ENCODE assay signal across 9 cellular contexts in genomic region chr9:96027271-96028131, GRCh38.
DNase-seq lines count a peak whose midpoint lies in the region; ATAC-seq and TF ChIP-seq lines count a peak whose summit lies in the region.
"Had no signal": no experiment of that assay in that cellular context is flagged by ENCODE, and none has a peak within 500 bp of the region (broad histone marks: within the 10 kb centered on the region; RNA-seq: fewer than 3 reads in every experiment).

No MANE protein-coding gene starts in this region.

- CTCF ChIA-PET in MCF 10A (lab: Yijun Ruan, JAX), result no interaction called here

- H3K27me3 Mint-ChIP-seq in MCF 10A (ENCODE audit: insufficient read depth, unreplicated experiment) (peaks cover 42% of the 10 kb centered on the region), nephron (ENCODE audit: low read depth) (peaks cover 79% of the 10 kb centered on the region)

- H3K4me1 ChIP-seq in breast epithelium (no peaks in the 10 kb centered on the region), vagina (peaks cover 29% of the 10 kb centered on the region)

- BruUV-seq in MCF 10A (replicated peaks; lab: Mats Ljungman, UMichigan), result no TSS peak

- H3K4me3 ChIP-seq in breast epithelium (peak overlapping the region; percentile 31 to 61 (median 36)), fibroblast of pulmonary artery (replicated peaks; ENCODE audit: low read depth, low read length) (peak overlapping the region; percentile 17), vagina (peak overlapping the region; percentile 36 to 39)

- TF ChIP-seq POLR2A in breast epithelium (IDR thresholded peaks at IDR 0.05) (no peak), vagina (IDR thresholded peaks at IDR 0.05) (no peak)

- no peaks in the 10 kb centered on the region for H3K36me3 ChIP-seq in breast epithelium
- no peaks in the 10 kb centered on the region for H3K36me3 ChIP-seq in vagina
- H3K36me3 ChIP-seq: BE2C had no signal

- peaks cover 9% of the 10 kb centered on the region for H3K9me3 Mint-ChIP-seq in MCF 10A (ENCODE audit: unreplicated experiment)
- H3K9me3 Mint-ChIP-seq in nephron, result no peaks in the 10 kb centered on the region

- peaks cover 0 to 12% of the 10 kb centered on the region in 2 donors for H3K27me3 ChIP-seq in breast epithelium
- no peaks in the 10 kb centered on the region for H3K27me3 ChIP-seq in vagina
- H3K27me3 ChIP-seq: BE2C had no signal

- POLR2A ChIA-PET in MCF 10A (lab: Yijun Ruan, JAX), result no interaction called here

- no peak for ATAC-seq in HG03442 (IDR thresholded peaks at IDR 0.05; ENCODE audit: unreplicated experiment)
- no peak for ATAC-seq in GM18520 (IDR thresholded peaks at IDR 0.05; ENCODE audit: unreplicated experiment)

- no peak for DNase-seq in breast epithelium (ENCODE audit: low spot score in 2 of 2)
- DNase-seq in MCF 10A (ENCODE audit: unreplicated experiment), result no peak
- no peak for DNase-seq in fibroblast of pulmonary artery (ENCODE audit: low read depth)
- no peak for DNase-seq in vagina (ENCODE audit: extremely low spot score in 2 of 2)
- DNase-seq in NCI-H1048 (lab: John Stamatoyannopoulos, UW), result no peak
- DNase-seq: BE2C had no signal

- no peaks in the 10 kb centered on the region for H3K9me3 ChIP-seq in breast epithelium
- no peaks in the 10 kb centered on the region for H3K9me3 ChIP-seq in vagina
- H3K9me3 ChIP-seq: BE2C had no signal

- H3K4me1 Mint-ChIP-seq in MCF 10A (ENCODE audit: insufficient read depth, unreplicated experiment), result no peaks in the 10 kb centered on the region
- peaks cover 35% of the 10 kb centered on the region for H3K4me1 Mint-ChIP-seq in nephron

- intact Hi-C loops in breast epithelium (cut with DNase I; ENCODE audit: low total_unique reads) (no loop called here), MCF 10A (cut with micrococcal nuclease) (no loop called here), vagina (cut with DNase I) (no loop called here)

- TF ChIP-seq CTCF in breast epithelium (IDR thresholded peaks at IDR 0.05), result no peak
- TF ChIP-seq CTCF in MCF 10A (IDR thresholded peaks at IDR 0.05; ENCODE audit: unreplicated experiment), result no peak
- no peak for TF ChIP-seq CTCF in fibroblast of pulmonary artery (IDR thresholded peaks at IDR 0.05; ENCODE audit: low read length, missing control alignments)
- TF ChIP-seq CTCF in nephron (IDR thresholded peaks at IDR 0.05; ENCODE audit: unreplicated experiment in 3 of 3), result no peak
- no peak for TF ChIP-seq CTCF in vagina (IDR thresholded peaks at IDR 0.05)

- H3K27ac ChIP-seq in breast epithelium (no peak overlapping the region), vagina (no peak overlapping the region)

- no peak overlapping the region for H3K27ac Mint-ChIP-seq in MCF 10A (ENCODE audit: low read depth, unreplicated experiment)
- peak overlapping the region in 2 of 3 experiments; percentile 63 to 90 for H3K27ac Mint-ChIP-seq in nephron

- H3K36me3 Mint-ChIP-seq in MCF 10A (ENCODE audit: insufficient read depth, unreplicated experiment) (no peaks in the 10 kb centered on the region), nephron (ENCODE audit: low read depth) (no peaks in the 10 kb centered on the region)

- H3K4me3 Mint-ChIP-seq in MCF 10A (ENCODE audit: unreplicated experiment) (no peak overlapping the region), nephron (peak overlapping the region; percentile 73 to 81 (median 79))
